Comparison of ENCODE assay signal across 8 cellular contexts in genomic region chr4:152454398-152455011, GRCh38.
A peak's percentile ranks its signal among the peaks of the same experiment; 100 is the strongest.
DNase-seq lines count a peak whose midpoint lies in the region; ATAC-seq and TF ChIP-seq lines count a peak whose summit lies in the region.

No MANE protein-coding gene starts in this region.

- TF ChIP-seq CTCF in kidney epithelial cell (IDR thresholded peaks at IDR 0.05; ENCODE audit: insufficient read depth, low read length, poor library complexity, severe bottlenecking): peak; percentile 61

- no peak overlapping the region for H3K27ac Mint-ChIP-seq in activated naive CD4-positive, alpha-beta T cell treated with anti-CD3 and anti-CD28 coated beads, Interleukin-2, amount 50 U/mL, for 72 hours

- ATAC-seq in GM19463 (IDR thresholded peaks at IDR 0.05; ENCODE audit: unreplicated experiment) (no peak), HG03025 (IDR thresholded peaks at IDR 0.05; ENCODE audit: low FRiP score, unreplicated experiment) (no peak)
- ATAC-seq in activated naive CD4-positive, alpha-beta T cell treated with anti-CD3 and anti-CD28 coated beads, Interleukin-2, amount 50 U/mL, for 72 hours: no peak

- H3K27me3 ChIP-seq in adipocyte (replicated peaks; ENCODE audit: control insufficient read depth, insufficient read depth, low read length) (no peaks in the 10 kb centered on the region), kidney epithelial cell (ENCODE audit: control insufficient read depth, insufficient read depth, low read length) (no peaks in the 10 kb centered on the region)

- H3K36me3 Mint-ChIP-seq in activated naive CD4-positive, alpha-beta T cell treated with anti-CD3 and anti-CD28 coated beads, Interleukin-2, amount 50 U/mL, for 72 hours: peaks cover 0 to 5% of the 10 kb centered on the region in 2 donors

- no peak overlapping the region for H3K4me3 ChIP-seq in adipocyte (ENCODE audit: low read length)
- H3K4me3 ChIP-seq in kidney epithelial cell (ENCODE audit: low read depth, low read length): no peak overlapping the region

- H3K9me3 Mint-ChIP-seq in activated naive CD4-positive, alpha-beta T cell treated with anti-CD3 and anti-CD28 coated beads, Interleukin-2, amount 50 U/mL, for 72 hours: no peaks in the 10 kb centered on the region

- no peak overlapping the region for H3K9ac ChIP-seq in adipocyte (ENCODE audit: low read length)

- H3K9me3 ChIP-seq in adipocyte (ENCODE audit: control insufficient read depth, low read length): no peaks in the 10 kb centered on the region

- H3K36me3 ChIP-seq in adipocyte (ENCODE audit: control insufficient read depth, insufficient read depth, low read length, severe bottlenecking): no peaks in the 10 kb centered on the region
- no peaks in the 10 kb centered on the region for H3K36me3 ChIP-seq in kidney epithelial cell (ENCODE audit: control insufficient read depth, insufficient read depth, low read length)

- peaks cover 6% of the 10 kb centered on the region for H3K4me1 ChIP-seq in adipocyte (ENCODE audit: control insufficient read depth, insufficient read depth, low read length)

- peak; percentile 16 for DNase-seq in DMS153 (lab: John Stamatoyannopoulos, UW)
- peak; percentile 72 to 91 for DNase-seq in Kasumi-1 (lab: John Stamatoyannopoulos, UW)
- DNase-seq in adipocyte (ENCODE audit: low read depth): peak; percentile 76
- DNase-seq in kidney epithelial cell (ENCODE audit: low read depth): no peak
- no peak for DNase-seq in HK-2 (ENCODE audit: unreplicated experiment)
- DNase-seq in activated naive CD4-positive, alpha-beta T cell treated with anti-CD3 and anti-CD28 coated beads, Interleukin-2, amount 50 U/mL, for 72 hours (ENCODE audit: low spot score in 2 of 2): no peak

Comparison
In these comparisons a context has a peak if more than half of its experiments do, and no peak if none do; other contexts are left out.
1. DNase-seq: peak in DMS153 (single experiment), Kasumi-1 (2 of 2) and adipocyte (single experiment); none in kidney epithelial cell (single experiment), HK-2 (single experiment) and activated naive CD4-positive, alpha-beta T cell treated with anti-CD3 and anti-CD28 coated beads, Interleukin-2, amount 50 U/mL, for 72 hours (0 of 2).